ENCODE assay signal across 1 cellular context in the genomic region with DNA sequence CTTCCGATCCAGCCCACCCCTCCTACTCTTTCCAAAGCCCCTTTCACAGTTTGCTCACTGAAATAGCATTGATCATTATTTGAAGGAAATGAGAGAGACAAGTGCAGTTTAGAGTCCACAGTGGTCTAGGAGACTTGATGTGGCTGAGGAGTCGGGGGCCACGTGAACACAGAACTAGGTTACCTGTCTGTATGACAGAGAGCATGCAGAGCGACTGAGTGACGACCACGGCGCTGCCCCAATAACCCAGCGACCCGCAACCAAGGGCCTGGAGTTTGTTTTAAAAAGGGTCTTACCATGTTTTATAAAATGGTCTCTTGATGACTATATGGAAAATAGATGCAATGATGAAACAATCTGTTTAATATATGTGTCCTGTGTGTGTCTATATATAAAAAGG.
TF ChIP-seq lines count a peak whose summit lies in the region.

No MANE protein-coding gene starts in this region.

TF ChIP-seq in WTC11, 78 proteins besides CTCF, POLR2A, EP300 and RAD21 (continued from another document):
- TF ChIP-seq, protein P1, sequence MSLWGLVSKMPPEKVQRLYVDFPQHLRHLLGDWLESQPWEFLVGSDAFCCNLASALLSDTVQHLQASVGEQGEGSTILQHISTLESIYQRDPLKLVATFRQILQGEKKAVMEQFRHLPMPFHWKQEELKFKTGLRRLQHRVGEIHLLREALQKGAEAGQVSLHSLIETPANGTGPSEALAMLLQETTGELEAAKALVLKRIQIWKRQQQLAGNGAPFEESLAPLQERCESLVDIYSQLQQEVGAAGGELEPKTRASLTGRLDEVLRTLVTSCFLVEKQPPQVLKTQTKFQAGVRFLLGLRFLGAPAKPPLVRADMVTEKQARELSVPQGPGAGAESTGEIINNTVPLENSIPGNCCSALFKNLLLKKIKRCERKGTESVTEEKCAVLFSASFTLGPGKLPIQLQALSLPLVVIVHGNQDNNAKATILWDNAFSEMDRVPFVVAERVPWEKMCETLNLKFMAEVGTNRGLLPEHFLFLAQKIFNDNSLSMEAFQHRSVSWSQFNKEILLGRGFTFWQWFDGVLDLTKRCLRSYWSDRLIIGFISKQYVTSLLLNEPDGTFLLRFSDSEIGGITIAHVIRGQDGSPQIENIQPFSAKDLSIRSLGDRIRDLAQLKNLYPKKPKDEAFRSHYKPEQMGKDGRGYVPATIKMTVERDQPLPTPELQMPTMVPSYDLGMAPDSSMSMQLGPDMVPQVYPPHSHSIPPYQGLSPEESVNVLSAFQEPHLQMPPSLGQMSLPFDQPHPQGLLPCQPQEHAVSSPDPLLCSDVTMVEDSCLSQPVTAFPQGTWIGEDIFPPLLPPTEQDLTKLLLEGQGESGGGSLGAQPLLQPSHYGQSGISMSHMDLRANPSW (CRISPR knock-in tag; conservative IDR thresholded peaks at IDR 0.05; ENCODE audit: low read depth): no peak
- TF ChIP-seq USF2 (CRISPR knock-in tag; IDR thresholded peaks at IDR 0.05) (no peak), TEAD1 (CRISPR knock-in tag; IDR thresholded peaks at IDR 0.05) (no peak), ZSCAN18 (CRISPR knock-in tag; IDR thresholded peaks at IDR 0.05) (no peak), TP53 (CRISPR knock-in tag; IDR thresholded peaks at IDR 0.05) (no peak), FOXP1 (CRISPR knock-in tag; IDR thresholded peaks at IDR 0.05; ENCODE audit: borderline replicate concordance) (no peak), SOX15 (CRISPR knock-in tag; IDR thresholded peaks at IDR 0.05) (no peak)
- TF ChIP-seq, protein P2, sequence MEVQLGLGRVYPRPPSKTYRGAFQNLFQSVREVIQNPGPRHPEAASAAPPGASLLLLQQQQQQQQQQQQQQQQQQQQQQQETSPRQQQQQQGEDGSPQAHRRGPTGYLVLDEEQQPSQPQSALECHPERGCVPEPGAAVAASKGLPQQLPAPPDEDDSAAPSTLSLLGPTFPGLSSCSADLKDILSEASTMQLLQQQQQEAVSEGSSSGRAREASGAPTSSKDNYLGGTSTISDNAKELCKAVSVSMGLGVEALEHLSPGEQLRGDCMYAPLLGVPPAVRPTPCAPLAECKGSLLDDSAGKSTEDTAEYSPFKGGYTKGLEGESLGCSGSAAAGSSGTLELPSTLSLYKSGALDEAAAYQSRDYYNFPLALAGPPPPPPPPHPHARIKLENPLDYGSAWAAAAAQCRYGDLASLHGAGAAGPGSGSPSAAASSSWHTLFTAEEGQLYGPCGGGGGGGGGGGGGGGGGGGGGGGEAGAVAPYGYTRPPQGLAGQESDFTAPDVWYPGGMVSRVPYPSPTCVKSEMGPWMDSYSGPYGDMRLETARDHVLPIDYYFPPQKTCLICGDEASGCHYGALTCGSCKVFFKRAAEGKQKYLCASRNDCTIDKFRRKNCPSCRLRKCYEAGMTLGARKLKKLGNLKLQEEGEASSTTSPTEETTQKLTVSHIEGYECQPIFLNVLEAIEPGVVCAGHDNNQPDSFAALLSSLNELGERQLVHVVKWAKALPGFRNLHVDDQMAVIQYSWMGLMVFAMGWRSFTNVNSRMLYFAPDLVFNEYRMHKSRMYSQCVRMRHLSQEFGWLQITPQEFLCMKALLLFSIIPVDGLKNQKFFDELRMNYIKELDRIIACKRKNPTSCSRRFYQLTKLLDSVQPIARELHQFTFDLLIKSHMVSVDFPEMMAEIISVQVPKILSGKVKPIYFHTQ (CRISPR knock-in tag; IDR thresholded peaks at IDR 0.05): no peak
TF ChIP-seq in WTC11: peak in this region for 0.
